In the genomic region with DNA sequence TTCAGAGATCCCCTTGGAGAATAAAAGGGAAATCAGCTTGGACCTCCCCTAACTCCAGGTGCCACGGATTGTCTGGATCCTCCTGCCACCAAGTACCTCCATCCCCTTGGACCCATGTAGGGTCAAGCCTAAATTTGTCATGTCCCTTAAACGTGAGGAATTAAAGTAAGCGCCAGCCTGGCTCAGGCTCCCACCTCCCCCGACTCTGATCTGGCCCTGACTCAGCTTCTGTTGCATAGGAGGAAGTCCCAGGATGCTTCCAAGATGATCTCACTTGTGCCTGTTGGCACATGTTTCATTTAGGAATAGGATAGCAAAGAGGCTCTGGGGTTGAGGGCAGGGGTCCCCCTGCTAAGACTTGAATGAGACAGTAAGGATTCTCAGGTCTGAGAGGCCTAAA, we compare ENCODE assay signal across 12 cellular contexts.
DNase-seq lines count a peak whose midpoint lies in the region; ATAC-seq, FAIRE-seq and TF ChIP-seq lines count a peak whose summit lies in the region.
"Had no signal": no experiment of that assay in that cellular context is flagged by ENCODE, and none has a peak within 500 bp of the region (broad histone marks: within the 10 kb centered on the region; RNA-seq: fewer than 3 reads in every experiment).

No MANE protein-coding gene starts in this region.

- H3K36me3 ChIP-seq in RWPE2 (ENCODE audit: low read depth) = no peaks in the 10 kb centered on the region
- H3K36me3 ChIP-seq in sigmoid colon = no peaks in the 10 kb centered on the region
- H3K36me3 ChIP-seq in adrenal gland (replicated peaks in 1 of 2) = no peaks in the 10 kb centered on the region
- H3K36me3 ChIP-seq: gastroesophageal sphincter, right lobe of liver had no signal

- H3K4me3 ChIP-seq in RWPE2 (ENCODE audit: severe bottlenecking) (no peak overlapping the region), fibroblast of mammary gland (ENCODE audit: control insufficient read depth, low read depth, low read length) (no peak overlapping the region), sigmoid colon (no peak overlapping the region), adrenal gland (no peak overlapping the region)
- H3K4me3 ChIP-seq: gastroesophageal sphincter, right lobe of liver had no signal

- intact Hi-C loops in sigmoid colon (cut with DNase I) = loop anchor here (10.0 kb wide), 1 partner anchor 201 kb away; no protein-coding TSS in a partner anchor
- intact Hi-C loops in adrenal gland (cut with DNase I) = no loop called here

- H3K27ac ChIP-seq in RWPE2 (ENCODE audit: poor library complexity, severe bottlenecking) (peak overlapping the region; percentile 69), sigmoid colon (peak overlapping the region in 3 of 4 donors; percentile 87 to 95 (median 91)), adrenal gland (no peak overlapping the region)
- H3K27ac ChIP-seq: gastroesophageal sphincter, right lobe of liver had no signal

- TF ChIP-seq POLR2A in H54 (IDR thresholded peaks at IDR 0.05; ENCODE audit: low read depth, low read length) (no peak), sigmoid colon (IDR thresholded peaks at IDR 0.05) (no peak), adrenal gland (IDR thresholded peaks at IDR 0.05) (no peak)

- peak; percentile 41 for FAIRE-seq in H54 (lab: Jason Lieb, UNC)

- TF ChIP-seq CTCF in RWPE2 (IDR thresholded peaks at IDR 0.05; ENCODE audit: poor library complexity, severe bottlenecking) = no peak
- TF ChIP-seq CTCF in fibroblast of mammary gland (conservative IDR thresholded peaks at IDR 0.05; ENCODE audit: control insufficient read depth, insufficient read depth, low read depth, low read length) = no peak
- TF ChIP-seq CTCF in sigmoid colon (IDR thresholded peaks at IDR 0.05) = no peak
- no peak for TF ChIP-seq CTCF in adrenal gland (IDR thresholded peaks at IDR 0.05)

- peak; percentile 89 for ATAC-seq in RWPE2 (ENCODE audit: low read depth)
- ATAC-seq in HG02840 (IDR thresholded peaks at IDR 0.05; ENCODE audit: low FRiP score, unreplicated experiment) = no peak
- ATAC-seq in GM21381 (IDR thresholded peaks at IDR 0.05; ENCODE audit: unreplicated experiment) = no peak
- ATAC-seq: gastroesophageal sphincter had no signal

- peak; percentile 47 for DNase-seq in H54 (ENCODE audit: insufficient read length, low spot score)
- peak; percentile 75 for DNase-seq in RWPE2 (ENCODE audit: low spot score)
- peak; percentile 87 for DNase-seq in fibroblast of mammary gland (ENCODE audit: low read depth)
- no peak for DNase-seq in sigmoid colon
- DNase-seq in adrenal gland = no peak
- DNase-seq in NOMO-1 treated with dmso at 0.1 percent for 144 hours (lab: John Stamatoyannopoulos, UW; ENCODE audit: unreplicated experiment) = no peak
- DNase-seq: activated CD4-positive, alpha-beta memory T cell treated with anti-CD3 and anti-CD28 coated beads for 36 hours; amygdala had no signal

- 69 to 75% methylated on average over 4 of the region's 4 CpGs for WGBS in sigmoid colon, 2 donors
- 18 to 72% (median 60%) methylated on average over 3 to 4 of the region's 4 CpGs for WGBS in adrenal gland, 4 donors

- H3K9me3 ChIP-seq in RWPE2 (ENCODE audit: severe bottlenecking) (no peaks in the 10 kb centered on the region), sigmoid colon (no peaks in the 10 kb centered on the region), adrenal gland (replicated peaks in 1 of 3) (no peaks in the 10 kb centered on the region)
- H3K9me3 ChIP-seq: gastroesophageal sphincter, right lobe of liver had no signal

- no peaks in the 10 kb centered on the region for H3K27me3 ChIP-seq in RWPE2 (ENCODE audit: insufficient read depth, poor library complexity, severe bottlenecking)
- H3K27me3 ChIP-seq in sigmoid colon = no peaks in the 10 kb centered on the region
- no peaks in the 10 kb centered on the region for H3K27me3 ChIP-seq in adrenal gland
- H3K27me3 ChIP-seq: gastroesophageal sphincter, right lobe of liver had no signal

- TF ChIP-seq EP300 in sigmoid colon (IDR thresholded peaks at IDR 0.05) = no peak

- peaks cover 43% of the 10 kb centered on the region for H3K4me1 ChIP-seq in RWPE2 (ENCODE audit: insufficient read depth, poor library complexity, severe bottlenecking)
- H3K4me1 ChIP-seq in sigmoid colon = peaks cover 0 to 62% (median 36%) of the 10 kb centered on the region in 4 donors
- peaks cover 5 to 44% of the 10 kb centered on the region in 2 donors for H3K4me1 ChIP-seq in adrenal gland (replicated peaks in 1 of 2)

Comparison
In these comparisons a context has a peak if more than half of its experiments do, and no peak if none do; other contexts are left out.
1. DNase-seq: peak in H54 (single experiment), RWPE2 (single experiment) and fibroblast of mammary gland (single experiment); none in sigmoid colon (single experiment), adrenal gland (0 of 7) and NOMO-1 treated with dmso at 0.1 percent for 144 hours (single experiment).
2. H3K27ac ChIP-seq: peak in RWPE2 (single experiment) and sigmoid colon (3 of 4); none in adrenal gland (0 of 5).